Comparison of ENCODE assay signal across 14 cellular contexts in genomic region chr11:119795231-119795630, GRCh38.
DNase-seq lines count a peak whose midpoint lies in the region; ATAC-seq and TF ChIP-seq lines count a peak whose summit lies in the region.
"Had no signal": no experiment of that assay in that cellular context is flagged by ENCODE, and none has a peak within 500 bp of the region (broad histone marks: within the 10 kb centered on the region; RNA-seq: fewer than 3 reads in every experiment).

No MANE protein-coding gene starts in this region.

- H3K36me3 ChIP-seq in SJSA1 (no peaks in the 10 kb centered on the region), lower lobe of right lung (no peaks in the 10 kb centered on the region)
- H3K36me3 ChIP-seq: uterus had no signal

- DNase-seq in ELF-1 (ENCODE audit: low read depth, low spot score) (peak; percentile 46), SJSA1 (ENCODE audit: low read depth in 1 of 2, low spot score in 2 of 2) (peak; percentile 25 to 53), fibroblast of pulmonary artery (ENCODE audit: low read depth) (peak; percentile 29), skeletal muscle cell (ENCODE audit: low read depth) (peak; percentile 58), lower lobe of right lung (no peak), coronary artery (ENCODE audit: low spot score) (no peak)
- DNase-seq: activated CD4-positive, alpha-beta T cell treated with anti-CD3 and anti-CD28 coated beads for 36 hours; activated naive CD4-positive, alpha-beta T cell; NCI-H1048; NCI-H748 treated with DMSO at 0.1 percent for 48 hours; uterus had no signal

- ATAC-seq in lower lobe of right lung: no peak
- ATAC-seq in HG03095 (IDR thresholded peaks at IDR 0.05; ENCODE audit: unreplicated experiment): no peak
- no peak for ATAC-seq in HG03565 (IDR thresholded peaks at IDR 0.05; ENCODE audit: unreplicated experiment)
- ATAC-seq: activated CD4-positive, alpha-beta T cell treated with anti-CD3 and anti-CD28 coated beads for 36 hours had no signal

- H3K9me3 ChIP-seq in SJSA1 (replicated peaks) (no peaks in the 10 kb centered on the region), lower lobe of right lung (no peaks in the 10 kb centered on the region)
- H3K9me3 ChIP-seq: uterus had no signal

- TF ChIP-seq CTCF in fibroblast of pulmonary artery (IDR thresholded peaks at IDR 0.05; ENCODE audit: low read length, missing control alignments): no peak
- TF ChIP-seq CTCF in lower lobe of right lung (IDR thresholded peaks at IDR 0.05): no peak
- no peak for TF ChIP-seq CTCF in coronary artery (IDR thresholded peaks at IDR 0.05)

- H3K4me1 ChIP-seq in SJSA1 (replicated peaks) (peaks cover 47% of the 10 kb centered on the region), lower lobe of right lung (no peaks in the 10 kb centered on the region)
- H3K4me1 ChIP-seq: uterus had no signal

- H3K27me3 ChIP-seq in SJSA1 (replicated peaks) (no peaks in the 10 kb centered on the region), lower lobe of right lung (ENCODE audit: low read depth) (peaks cover 20% of the 10 kb centered on the region)
- H3K27me3 ChIP-seq: uterus had no signal

- H3K27ac ChIP-seq in SJSA1 (no peak overlapping the region), lower lobe of right lung (no peak overlapping the region), coronary artery (no peak overlapping the region)
- H3K27ac ChIP-seq: SK-N-MC, uterus had no signal

- H3K4me3 ChIP-seq in SJSA1 (no peak overlapping the region), fibroblast of pulmonary artery (replicated peaks; ENCODE audit: low read depth, low read length) (no peak overlapping the region), skeletal muscle cell (ENCODE audit: low read depth, low read length) (no peak overlapping the region), lower lobe of right lung (no peak overlapping the region), coronary artery (no peak overlapping the region)
- H3K4me3 ChIP-seq: SK-N-MC, uterus had no signal

- intact Hi-C loops in lower lobe of right lung (cut with DNase I): no loop called here

Comparison
In these comparisons a context has a peak if more than half of its experiments do, and no peak if none do; other contexts are left out.
1. DNase-seq: peak in ELF-1 (single experiment), SJSA1 (2 of 2), fibroblast of pulmonary artery (single experiment) and skeletal muscle cell (single experiment); none in lower lobe of right lung (single experiment) and coronary artery (single experiment).